10 cellular contexts compared by ENCODE assay signal in the genomic region with DNA sequence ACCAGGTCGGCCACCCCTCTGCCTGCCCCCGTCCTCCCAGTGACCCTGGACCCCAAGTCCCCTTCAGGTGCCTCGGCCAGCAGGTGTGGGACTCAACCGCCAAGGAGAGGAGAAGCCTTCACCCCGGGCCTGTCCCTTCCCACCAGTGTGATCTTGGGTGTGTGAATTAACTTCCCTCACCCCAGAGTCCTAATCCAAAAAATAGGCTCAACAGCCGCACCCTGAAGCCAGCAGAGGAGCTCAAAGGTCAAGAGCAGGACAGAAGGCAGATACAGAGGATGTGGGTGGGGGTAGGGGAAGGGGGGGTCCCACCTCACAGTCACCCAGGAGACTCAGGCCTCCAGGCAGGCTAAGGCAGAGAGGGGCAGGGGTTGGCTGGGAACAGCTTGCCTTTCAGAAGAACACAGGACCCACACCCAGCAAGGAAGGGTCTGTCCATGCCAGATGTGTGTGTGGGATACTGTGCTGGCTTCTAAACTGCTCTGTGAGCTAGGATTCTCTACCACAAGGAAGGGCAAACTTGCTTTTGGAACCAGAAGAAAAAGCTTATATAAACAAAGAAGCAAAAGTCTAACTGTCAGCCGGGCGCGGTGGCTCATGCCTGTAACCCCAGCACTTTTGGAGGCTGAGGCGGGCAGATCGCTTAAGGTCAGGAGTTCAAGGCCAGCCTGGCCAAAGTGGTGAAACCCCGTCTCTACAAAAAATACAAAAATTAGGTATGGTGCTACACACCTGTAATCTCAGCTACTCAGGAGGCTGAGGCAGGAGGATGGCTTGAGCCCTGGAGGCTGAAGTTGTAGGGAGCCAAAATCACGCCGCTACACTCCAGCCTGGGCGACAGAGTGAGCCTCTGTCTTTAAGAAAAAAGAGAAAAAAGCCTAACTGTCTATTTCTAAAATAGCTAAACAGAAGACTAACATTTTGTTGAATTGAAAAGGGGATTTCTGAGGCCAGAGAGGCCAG. TPM values are rescaled to one million over a fixed set of nuclear protein-coding genes. Genes with fewer than 3 reads are reported as not detected.
DNase-seq lines count a peak whose midpoint lies in the region; ATAC-seq and TF ChIP-seq lines count a peak whose summit lies in the region.
"Had no signal": no experiment of that assay in that cellular context is flagged by ENCODE, and none has a peak within 500 bp of the region (broad histone marks: within the 10 kb centered on the region; RNA-seq: fewer than 3 reads in every experiment).

No MANE protein-coding gene starts in this region.

- H3K36me3 ChIP-seq in mesenchymal stem cell (ENCODE audit: control insufficient read depth in 1 of 2, insufficient read depth in 2 of 2, low read depth in 1 of 2, low read length in 2 of 2) = peaks cover 0 to 8% of the 10 kb centered on the region in 2 experiments
- no peaks in the 10 kb centered on the region for H3K36me3 ChIP-seq in ascending aorta

- intact Hi-C loops in activated T-helper 2 cell treated with anti-CD3 and anti-CD28 coated beads, Interferon-gamma antibody, Interleukin-2, Interleukin-4, amounts not matched to agents 10 μg/mL and 5 μg/mL and 100 μg/mL, durations not matched to agents 14 hours and 24 hours and 36 hours (cut with micrococcal nuclease) = loop anchor here (1.0 to 10.0 kb wide), 5 partner anchors 32 to 714 kb away; partner anchors contain the start of genes ANKRD11, CTU2, RNF166 and ZC3H18
- intact Hi-C loops in ascending aorta (cut with DNase I) = no loop called here

- H4K8ac ChIP-seq in mesenchymal stem cell (ENCODE audit: low read length) = peak overlapping the region; percentile 62

- H2BK120ac ChIP-seq in mesenchymal stem cell (ENCODE audit: low read depth, low read length) = no peak overlapping the region

- peak overlapping the region; percentile 89 for H4K91ac ChIP-seq in mesenchymal stem cell (ENCODE audit: low read length)

- H2BK15ac ChIP-seq in mesenchymal stem cell (ENCODE audit: low read depth, poor library complexity, severe bottlenecking) = no peak overlapping the region

- DNase-seq in activated naive CD4-positive, alpha-beta T cell (lab: John Stamatoyannopoulos, UW) = no peak
- DNase-seq in activated T-helper 2 cell treated with anti-CD3 and anti-CD28 coated beads, Interferon-gamma antibody, Interleukin-2, Interleukin-4, amounts not matched to agents 10 μg/mL and 5 μg/mL and 100 μg/mL, durations not matched to agents 14 hours and 24 hours and 36 hours (ENCODE audit: low spot score) = no peak
- DNase-seq in mesenchymal stem cell (no peak), type B pancreatic cell (ENCODE audit: extremely low spot score, unreplicated experiment) (no peak), ascending aorta (ENCODE audit: low spot score in 2 of 2) (no peak)
- DNase-seq: NCI-H1105, SHP77 had no signal

- H2AK5ac ChIP-seq in mesenchymal stem cell (ENCODE audit: low read length, severe bottlenecking) = peak overlapping the region; percentile 33

- TF ChIP-seq CTCF in type B pancreatic cell (conservative IDR thresholded peaks at IDR 0.05) = no peak
- no peak for TF ChIP-seq CTCF in ascending aorta (IDR thresholded peaks at IDR 0.05)

- 71% methylated on average over 9 of the region's 15 CpGs for WGBS in mesenchymal stem cell

- no peaks in the 10 kb centered on the region for H3K27me3 ChIP-seq in mesenchymal stem cell (ENCODE audit: control insufficient read depth in 1 of 2, insufficient read depth in 1 of 2, low read length in 2 of 2)
- H3K27me3 ChIP-seq in ascending aorta = no peaks in the 10 kb centered on the region

- H3K36me3 Mint-ChIP-seq in activated naive CD4-positive, alpha-beta T cell treated with anti-CD3 and anti-CD28 coated beads, Interleukin-2, amount 50 U/mL, for 24 hours = no peaks in the 10 kb centered on the region
- peaks cover 9% of the 10 kb centered on the region for H3K36me3 Mint-ChIP-seq in activated T-helper 2 cell treated with anti-CD3 and anti-CD28 coated beads, Interferon-gamma antibody, Interleukin-2, Interleukin-4, amounts not matched to agents 10 μg/mL and 5 μg/mL and 100 μg/mL, durations not matched to agents 14 hours and 24 hours and 36 hours (ENCODE audit: low read depth)
- H3K36me3 Mint-ChIP-seq in type B pancreatic cell = no peaks in the 10 kb centered on the region

- peak overlapping the region in 1 of 2 experiments; percentile 70 for H2BK12ac ChIP-seq in mesenchymal stem cell (ENCODE audit: low read length in 2 of 2)

- H3K4ac ChIP-seq in mesenchymal stem cell (ENCODE audit: low read depth in 1 of 2, low read length in 2 of 2) = peak overlapping the region; percentile 22 to 49

- H3K23ac ChIP-seq in mesenchymal stem cell (ENCODE audit: low read length in 2 of 2) = peak overlapping the region in 1 of 2 experiments; percentile 1

- H2BK5ac ChIP-seq in mesenchymal stem cell (ENCODE audit: low read depth, low read length, poor library complexity, severe bottlenecking) = no peak overlapping the region

- H3K9me3 Mint-ChIP-seq in activated naive CD4-positive, alpha-beta T cell treated with anti-CD3 and anti-CD28 coated beads, Interleukin-2, amount 50 U/mL, for 24 hours = no peaks in the 10 kb centered on the region
- no peaks in the 10 kb centered on the region for H3K9me3 Mint-ChIP-seq in activated T-helper 2 cell treated with anti-CD3 and anti-CD28 coated beads, Interferon-gamma antibody, Interleukin-2, Interleukin-4, amounts not matched to agents 10 μg/mL and 5 μg/mL and 100 μg/mL, durations not matched to agents 14 hours and 24 hours and 36 hours
- H3K9me3 Mint-ChIP-seq in type B pancreatic cell = no peaks in the 10 kb centered on the region

- H3K27ac ChIP-seq in mesenchymal stem cell (ENCODE audit: low read length, poor library complexity, severe bottlenecking) = no peak overlapping the region
- no peak overlapping the region for H3K27ac ChIP-seq in ascending aorta

- H2AFZ ChIP-seq in mesenchymal stem cell (ENCODE audit: low read depth, low read length) = no peak overlapping the region

- H3K4me3 ChIP-seq in mesenchymal stem cell (ENCODE audit: insufficient read depth in 1 of 2, low read depth in 1 of 2, low read length in 2 of 2) (peak overlapping the region in 1 of 2 experiments; percentile 55), ascending aorta (no peak overlapping the region)

- H3K9ac ChIP-seq in mesenchymal stem cell (ENCODE audit: low read length) = peak overlapping the region; percentile 35

- peak overlapping the region in 1 of 2 experiments; percentile 80 for H3K14ac ChIP-seq in mesenchymal stem cell (ENCODE audit: low read length in 2 of 2)

- H3K27ac Mint-ChIP-seq in activated naive CD4-positive, alpha-beta T cell treated with anti-CD3 and anti-CD28 coated beads, Interleukin-2, amount 50 U/mL, for 24 hours = peak overlapping the region; percentile 84
- peak overlapping the region; percentile 87 for H3K27ac Mint-ChIP-seq in activated T-helper 2 cell treated with anti-CD3 and anti-CD28 coated beads, Interferon-gamma antibody, Interleukin-2, Interleukin-4, amounts not matched to agents 10 μg/mL and 5 μg/mL and 100 μg/mL, durations not matched to agents 14 hours and 24 hours and 36 hours
- H3K27ac Mint-ChIP-seq in type B pancreatic cell = peak overlapping the region; percentile 26

- H3K27me3 Mint-ChIP-seq in activated naive CD4-positive, alpha-beta T cell treated with anti-CD3 and anti-CD28 coated beads, Interleukin-2, amount 50 U/mL, for 24 hours = no peaks in the 10 kb centered on the region
- no peaks in the 10 kb centered on the region for H3K27me3 Mint-ChIP-seq in activated T-helper 2 cell treated with anti-CD3 and anti-CD28 coated beads, Interferon-gamma antibody, Interleukin-2, Interleukin-4, amounts not matched to agents 10 μg/mL and 5 μg/mL and 100 μg/mL, durations not matched to agents 14 hours and 24 hours and 36 hours (ENCODE audit: low read depth)
- H3K27me3 Mint-ChIP-seq in type B pancreatic cell = peaks cover 16% of the 10 kb centered on the region

- peak overlapping the region; percentile 6 to 75 for H3K18ac ChIP-seq in mesenchymal stem cell (ENCODE audit: low read depth in 1 of 2, low read length in 2 of 2)

- no peak for ATAC-seq in GM21737 (IDR thresholded peaks at IDR 0.05; ENCODE audit: unreplicated experiment)
- no peak for ATAC-seq in GM21447 (IDR thresholded peaks at IDR 0.05; ENCODE audit: unreplicated experiment)

- H3K4me1 ChIP-seq in mesenchymal stem cell (ENCODE audit: control insufficient read depth, insufficient read depth, low read depth, low read length) = peaks cover 78% of the 10 kb centered on the region
- H3K4me1 ChIP-seq in ascending aorta = peaks cover 15 to 33% of the 10 kb centered on the region in 2 donors

- H3K4me3 Mint-ChIP-seq in activated naive CD4-positive, alpha-beta T cell treated with anti-CD3 and anti-CD28 coated beads, Interleukin-2, amount 50 U/mL, for 24 hours = peak overlapping the region; percentile 72
- peak overlapping the region; percentile 86 for H3K4me3 Mint-ChIP-seq in activated T-helper 2 cell treated with anti-CD3 and anti-CD28 coated beads, Interferon-gamma antibody, Interleukin-2, Interleukin-4, amounts not matched to agents 10 μg/mL and 5 μg/mL and 100 μg/mL, durations not matched to agents 14 hours and 24 hours and 36 hours (ENCODE audit: low read depth)
- no peak overlapping the region for H3K4me3 Mint-ChIP-seq in type B pancreatic cell

- peaks cover 4% of the 10 kb centered on the region for H3K79me1 ChIP-seq in mesenchymal stem cell (replicated peaks; ENCODE audit: low read length, poor library complexity, severe bottlenecking)

- H3K4me1 Mint-ChIP-seq in activated naive CD4-positive, alpha-beta T cell treated with anti-CD3 and anti-CD28 coated beads, Interleukin-2, amount 50 U/mL, for 24 hours = peaks cover 46% of the 10 kb centered on the region
- peaks cover 40% of the 10 kb centered on the region for H3K4me1 Mint-ChIP-seq in activated T-helper 2 cell treated with anti-CD3 and anti-CD28 coated beads, Interferon-gamma antibody, Interleukin-2, Interleukin-4, amounts not matched to agents 10 μg/mL and 5 μg/mL and 100 μg/mL, durations not matched to agents 14 hours and 24 hours and 36 hours (ENCODE audit: low read depth)
- peaks cover 22% of the 10 kb centered on the region for H3K4me1 Mint-ChIP-seq in type B pancreatic cell (ENCODE audit: unreplicated experiment)

- H3K4me2 ChIP-seq in mesenchymal stem cell (ENCODE audit: low read length, poor library complexity, severe bottlenecking) = no peak overlapping the region

- H3K9me3 ChIP-seq in mesenchymal stem cell (ENCODE audit: control insufficient read depth, low read length) = no peaks in the 10 kb centered on the region
- H3K9me3 ChIP-seq in ascending aorta = no peaks in the 10 kb centered on the region

RNA-seq across cellular contexts. Expression of gene PIEZO1, which starts 4.6 kb away (rescaled TPM):
- total RNA-seq in activated T-helper 2 cell treated with anti-CD3 and anti-CD28 coated beads, Interferon-gamma antibody, Interleukin-2, Interleukin-4, amounts not matched to agents 10 μg/mL and 5 μg/mL and 100 μg/mL, durations not matched to agents 14 hours and 24 hours and 36 hours = 240 and 255 TPM in 2 replicates
- polyA plus RNA-seq in mesenchymal stem cell (2013, experiment 1 of 2) = 112 TPM
- 108 TPM for polyA plus RNA-seq in mesenchymal stem cell (2013, experiment 2 of 2)
- total RNA-seq in type B pancreatic cell (ENCODE audit: low replicate concordance) (33.3 and 94.7 TPM in 2 replicates), ascending aorta (428 TPM)

RNA-seq across cellular contexts. Expression of gene CDT1, which starts 23.2 kb away (rescaled TPM):
- 79.9 and 90.9 TPM in 2 replicates for total RNA-seq in activated T-helper 2 cell treated with anti-CD3 and anti-CD28 coated beads, Interferon-gamma antibody, Interleukin-2, Interleukin-4, amounts not matched to agents 10 μg/mL and 5 μg/mL and 100 μg/mL, durations not matched to agents 14 hours and 24 hours and 36 hours
- 3.1 TPM for polyA plus RNA-seq in mesenchymal stem cell (2013, experiment 1 of 2)
- 3.0 TPM for polyA plus RNA-seq in mesenchymal stem cell (2013, experiment 2 of 2)
- total RNA-seq in type B pancreatic cell (ENCODE audit: low replicate concordance) = 17.7 and 36.8 TPM in 2 replicates
- not detected for total RNA-seq in ascending aorta

RNA-seq across cellular contexts. Expression of gene APRT, which starts 31.3 kb away (rescaled TPM):
- total RNA-seq in activated T-helper 2 cell treated with anti-CD3 and anti-CD28 coated beads, Interferon-gamma antibody, Interleukin-2, Interleukin-4, amounts not matched to agents 10 μg/mL and 5 μg/mL and 100 μg/mL, durations not matched to agents 14 hours and 24 hours and 36 hours = 294 and 300 TPM in 2 replicates
- polyA plus RNA-seq in mesenchymal stem cell (2013, experiment 1 of 2) = 157 TPM
- polyA plus RNA-seq in mesenchymal stem cell (2013, experiment 2 of 2) = 164 TPM
- total RNA-seq in type B pancreatic cell (ENCODE audit: low replicate concordance) = 116 and 153 TPM in 2 replicates
- 305 TPM for total RNA-seq in ascending aorta

Comparison
In these comparisons a context has a peak if more than half of its experiments do, and no peak if none do; other contexts are left out.
1. H3K27ac Mint-ChIP-seq: peak in every context shown above with its lines; median percentile 87 in activated T-helper 2 cell treated with anti-CD3 and anti-CD28 coated beads, Interferon-gamma antibody, Interleukin-2, Interleukin-4, amounts not matched to agents 10 μg/mL and 5 μg/mL and 100 μg/mL, durations not matched to agents 14 hours and 24 hours and 36 hours; 84 in activated naive CD4-positive, alpha-beta T cell treated with anti-CD3 and anti-CD28 coated beads, Interleukin-2, amount 50 U/mL, for 24 hours; 26 in type B pancreatic cell.
2. RNA of gene CDT1, which starts 23.2 kb away (total RNA-seq): 79.9 to 90.9 TPM in activated T-helper 2 cell treated with anti-CD3 and anti-CD28 coated beads, Interferon-gamma antibody, Interleukin-2, Interleukin-4, amounts not matched to agents 10 μg/mL and 5 μg/mL and 100 μg/mL, durations not matched to agents 14 hours and 24 hours and 36 hours and 17.7 to 36.8 TPM in type B pancreatic cell; not detected in ascending aorta (single experiment); every median in the first group is over 10 times any median in the second.